ENCODE assay signal across 1 cellular context in the genomic region with DNA sequence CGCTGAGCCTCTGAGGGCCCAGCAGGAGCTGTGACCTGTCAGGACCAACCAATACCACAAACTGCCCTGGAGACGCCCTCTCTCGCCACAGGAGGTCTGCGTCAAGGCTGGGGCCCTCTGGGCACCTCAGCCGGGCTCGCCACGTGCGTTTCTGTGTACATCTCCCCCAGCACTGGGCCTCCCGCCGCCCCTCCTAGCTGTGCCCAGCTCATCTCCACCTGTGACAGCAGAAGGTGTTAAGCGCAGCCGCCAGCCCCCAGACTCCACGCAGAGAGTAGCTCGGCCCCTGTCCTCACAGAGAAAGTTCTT.
TF ChIP-seq lines count a peak whose summit lies in the region.

No MANE protein-coding gene starts in this region.

TF ChIP-seq in GM23338, 12 proteins besides CTCF, POLR2A, EP300 and RAD21 (continued from another document):
- TF ChIP-seq EZH2phosphoT487 (IDR thresholded peaks at IDR 0.05; ENCODE audit: unreplicated experiment) (no peak), POLR2AphosphoS5 (IDR thresholded peaks at IDR 0.05; ENCODE audit: low read depth) (no peak), EZH2 (IDR thresholded peaks at IDR 0.05; ENCODE audit: low read depth, unreplicated experiment) (no peak), CREB1 (CRISPR knock-in tag; IDR thresholded peaks at IDR 0.05; ENCODE audit: low read depth) (no peak), ZNF331 (CRISPR knock-in tag; IDR thresholded peaks at IDR 0.05; ENCODE audit: low read depth) (no peak), ZNF114 (CRISPR knock-in tag; IDR thresholded peaks at IDR 0.05) (no peak), STAT1 (IDR thresholded peaks at IDR 0.05; ENCODE audit: unreplicated experiment) (no peak), ZNF462 (CRISPR knock-in tag; IDR thresholded peaks at IDR 0.05) (no peak)
- TF ChIP-seq, protein P1, sequence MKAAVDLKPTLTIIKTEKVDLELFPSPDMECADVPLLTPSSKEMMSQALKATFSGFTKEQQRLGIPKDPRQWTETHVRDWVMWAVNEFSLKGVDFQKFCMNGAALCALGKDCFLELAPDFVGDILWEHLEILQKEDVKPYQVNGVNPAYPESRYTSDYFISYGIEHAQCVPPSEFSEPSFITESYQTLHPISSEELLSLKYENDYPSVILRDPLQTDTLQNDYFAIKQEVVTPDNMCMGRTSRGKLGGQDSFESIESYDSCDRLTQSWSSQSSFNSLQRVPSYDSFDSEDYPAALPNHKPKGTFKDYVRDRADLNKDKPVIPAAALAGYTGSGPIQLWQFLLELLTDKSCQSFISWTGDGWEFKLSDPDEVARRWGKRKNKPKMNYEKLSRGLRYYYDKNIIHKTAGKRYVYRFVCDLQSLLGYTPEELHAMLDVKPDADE (IDR thresholded peaks at IDR 0.05) = no peak
